Comparison of ENCODE assay signal across 25 cellular contexts in the genomic region with DNA sequence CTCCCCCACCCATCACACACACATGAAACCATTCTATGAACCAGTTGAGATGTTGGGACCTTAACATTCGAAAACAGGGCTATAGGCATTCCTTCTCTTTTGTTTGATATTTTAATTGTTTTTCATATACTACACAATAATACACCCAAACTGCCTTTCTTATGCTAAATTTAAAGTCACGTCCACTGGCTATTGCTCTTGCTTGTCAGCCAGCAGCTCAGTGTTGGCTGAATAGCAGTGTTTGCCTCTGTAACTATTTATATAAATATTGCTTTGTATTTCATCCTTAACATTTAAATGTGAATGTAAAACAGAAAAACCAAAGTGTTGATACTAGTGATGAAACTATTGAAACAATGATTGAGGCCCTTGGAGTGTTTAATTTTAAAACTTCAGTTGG.
"Had no signal": no experiment of that assay in that cellular context is flagged by ENCODE, and none has a peak within 500 bp of the region (broad histone marks: within the 10 kb centered on the region; RNA-seq: fewer than 3 reads in every experiment).

No MANE protein-coding gene starts in this region.

- H3K9me3 ChIP-seq: colonic mucosa, esophagus squamous epithelium, gastrocnemius medialis had no signal

- H3K4me3 ChIP-seq: colonic mucosa, coronary artery, dorsolateral prefrontal cortex, esophagus muscularis mucosa, esophagus squamous epithelium, gastrocnemius medialis, gastroesophageal sphincter, heart left ventricle, heart right ventricle, hepatocyte had no signal

- H3K79me2 ChIP-seq: hepatocyte had no signal

- H3K27ac ChIP-seq: colonic mucosa, coronary artery, dorsolateral prefrontal cortex, epithelial cell of prostate, esophagus muscularis mucosa, esophagus squamous epithelium, foreskin keratinocyte, gastrocnemius medialis, gastroesophageal sphincter, heart left ventricle, heart right ventricle, hepatocyte had no signal

- H3K4me1 Mint-ChIP-seq: endodermal cell had no signal

- H3K9me3 Mint-ChIP-seq: dendritic cell treated with granulocyte-macrophage colony-stimulating factor and Interleukin-4, amounts not matched to agents 40 ng/mL and 50 ng/mL, for 4 days had no signal

- H3K4me2 ChIP-seq: hepatocyte had no signal

- H2AFZ ChIP-seq: hepatocyte had no signal

- H3K4me3 Mint-ChIP-seq: dendritic cell treated with granulocyte-macrophage colony-stimulating factor and Interleukin-4, amounts not matched to agents 40 ng/mL and 50 ng/mL, for 4 days; effector memory CD8-positive, alpha-beta T cell; endodermal cell had no signal

- H3K36me3 ChIP-seq: colonic mucosa, esophagus muscularis mucosa, esophagus squamous epithelium, gastrocnemius medialis, gastroesophageal sphincter, heart left ventricle, heart right ventricle had no signal

- ATAC-seq: effector memory CD8-positive, alpha-beta T cell; esophagus mucosa; foreskin keratinocyte; gastrocnemius medialis; gastroesophageal sphincter; heart left ventricle; heart right ventricle had no signal

- H3K4me1 ChIP-seq: colonic mucosa, esophagus muscularis mucosa, foreskin keratinocyte, gastrocnemius medialis, gastroesophageal sphincter, heart left ventricle, heart right ventricle had no signal

- H3K27ac Mint-ChIP-seq: dendritic cell treated with granulocyte-macrophage colony-stimulating factor and Interleukin-4, amounts not matched to agents 40 ng/mL and 50 ng/mL, for 4 days; effector memory CD8-positive, alpha-beta T cell; endodermal cell had no signal

- DNase-seq: colonic mucosa; cortex of kidney; dermis blood vessel endothelial cell; dorsolateral prefrontal cortex; effector CD4-positive, alpha-beta T cell; effector CD8-positive, alpha-beta T cell; effector memory CD4-positive, alpha-beta T cell; effector memory CD8-positive, alpha-beta T cell; endodermal cell; erythroblast; esophagus squamous epithelium; foreskin keratinocyte; foreskin melanocyte; gastrocnemius medialis; glutamatergic neuron; head of caudate nucleus; heart left ventricle; heart right ventricle had no signal

- H3K27me3 Mint-ChIP-seq: dendritic cell treated with granulocyte-macrophage colony-stimulating factor and Interleukin-4, amounts not matched to agents 40 ng/mL and 50 ng/mL, for 4 days; effector memory CD8-positive, alpha-beta T cell had no signal

- H3K27me3 ChIP-seq: colonic mucosa, esophagus muscularis mucosa, esophagus squamous epithelium, foreskin keratinocyte, hepatocyte had no signal
